ENCODE assay signal across 30 cellular contexts in genomic region chr11:91966368-91966767, GRCh38.
"Had no signal": no experiment of that assay in that cellular context is flagged by ENCODE, and none has a peak within 500 bp of the region (broad histone marks: within the 10 kb centered on the region; RNA-seq: fewer than 3 reads in every experiment).

No MANE protein-coding gene starts in this region.

- H3K4me3 Mint-ChIP-seq: activated CD4-positive, alpha-beta memory T cell treated with anti-CD3 and anti-CD28 coated beads for 36 hours; activated CD4-positive, alpha-beta T cell treated with anti-CD3 and anti-CD28 coated beads for 36 hours; activated CD4-positive, alpha-beta T cell treated with anti-CD3 and anti-CD28 coated beads, Interleukin-2, amount 10 ng/mL, durations not matched to agents 24 days and 14 days; activated CD8-positive, alpha-beta memory T cell treated with anti-CD3 and anti-CD28 coated beads, Interleukin-2, amount 10 ng/mL, durations not matched to agents 7 days and 5 days; activated CD8-positive, alpha-beta T cell treated with anti-CD3 and anti-CD28 coated beads, Interleukin-2, amount 10 ng/mL, durations not matched to agents 7 days and 5 days; activated naive CD4-positive, alpha-beta T cell treated with anti-CD3 and anti-CD28 coated beads for 36 hours; activated naive CD4-positive, alpha-beta T cell treated with anti-CD3 and anti-CD28 coated beads, Interleukin-2, amount 50 U/mL, for 24 hours; activated naive CD8-positive, alpha-beta T cell treated with anti-CD3 and anti-CD28 coated beads for 36 hours; activated naive CD8-positive, alpha-beta T cell treated with anti-CD3 and anti-CD28 coated beads, Interleukin-2, amount 50 U/mL, for 24 hours; activated T-helper 1 cell treated with anti-CD3 and anti-CD28 coated beads, Interleukin-12 subunit alpha, Interleukin-12 subunit beta, Interleukin-2, Interleukin-4 antibody, amounts not matched to agents 30 ng/mL and 10 ng/mL and 1 ng/mL, durations not matched to agents 14 hours and 24 hours and 36 hours; brain had no signal

- H3K4me3 ChIP-seq: ascending aorta, breast epithelium, cardiac muscle cell, colonic mucosa, esophagus squamous epithelium had no signal

- H3K4me1 Mint-ChIP-seq: activated CD4-positive, alpha-beta T cell treated with anti-CD3 and anti-CD28 coated beads for 36 hours; activated CD4-positive, alpha-beta T cell treated with anti-CD3 and anti-CD28 coated beads, Interleukin-2, amount 10 ng/mL, durations not matched to agents 24 days and 14 days; activated CD8-positive, alpha-beta memory T cell treated with anti-CD3 and anti-CD28 coated beads, Interleukin-2, amount 10 ng/mL, durations not matched to agents 7 days and 5 days; activated naive CD4-positive, alpha-beta T cell treated with anti-CD3 and anti-CD28 coated beads, Interleukin-2, amount 50 U/mL, for 24 hours; activated naive CD8-positive, alpha-beta T cell treated with anti-CD3 and anti-CD28 coated beads for 36 hours; activated naive CD8-positive, alpha-beta T cell treated with anti-CD3 and anti-CD28 coated beads, Interleukin-2, amount 50 U/mL, for 24 hours; brain had no signal

- ATAC-seq: activated CD4-positive, alpha-beta T cell treated with anti-CD3 and anti-CD28 coated beads for 36 hours; activated CD8-positive, alpha-beta memory T cell treated with anti-CD3 and anti-CD28 coated beads, Interleukin-2, amount 10 ng/mL, durations not matched to agents 7 days and 5 days; activated CD8-positive, alpha-beta T cell treated with anti-CD3 and anti-CD28 coated beads, Interleukin-2, amount 10 ng/mL, durations not matched to agents 7 days and 5 days; activated naive CD8-positive, alpha-beta T cell treated with anti-CD3 and anti-CD28 coated beads, Interleukin-2, amount 50 U/mL, for 24 hours had no signal

- H3K9me3 Mint-ChIP-seq: activated naive CD8-positive, alpha-beta T cell treated with anti-CD3 and anti-CD28 coated beads, Interleukin-2, amount 50 U/mL, for 24 hours had no signal

- H3K4me1 ChIP-seq: breast epithelium, colonic mucosa, esophagus squamous epithelium had no signal

- DNase-seq: activated CD4-positive, alpha-beta memory T cell treated with anti-CD3 and anti-CD28 coated beads for 36 hours; activated CD4-positive, alpha-beta T cell treated with anti-CD3 and anti-CD28 coated beads for 36 hours; activated CD4-positive, alpha-beta T cell treated with anti-CD3 and anti-CD28 coated beads, Interleukin-2, amount 10 ng/mL, durations not matched to agents 24 days and 14 days; activated CD4-positive, CD25-positive, alpha-beta regulatory T cell; activated CD4-positive, CD25-positive, alpha-beta regulatory T cell treated with anti-CD3 and anti-CD28 coated beads, Interleukin-2, amount 50 U/mL, for 72 hours; activated CD8-positive, alpha-beta memory T cell treated with anti-CD3 and anti-CD28 coated beads, Interleukin-2, amount 10 ng/mL, durations not matched to agents 7 days and 5 days; activated CD8-positive, alpha-beta memory T cell treated with anti-CD3 and anti-CD28 coated beads, Interleukin-2, amount 50 U/mL, for 4 hours; activated CD8-positive, alpha-beta T cell treated with anti-CD3 and anti-CD28 coated beads, Interleukin-2, amount 10 ng/mL, durations not matched to agents 7 days and 5 days; activated effector memory CD4-positive, alpha-beta T cell treated with anti-CD3 and anti-CD28 coated beads, Interleukin-2, amount 50 U/mL, for 16 hours; activated naive CD4-positive, alpha-beta T cell treated with anti-CD3 and anti-CD28 coated beads for 36 hours; activated naive CD8-positive, alpha-beta T cell treated with anti-CD3 and anti-CD28 coated beads for 36 hours; activated naive CD8-positive, alpha-beta T cell treated with anti-CD3 and anti-CD28 coated beads, Interleukin-2, amount 50 U/mL, for 24 hours; activated T-cell treated with anti-CD3 and anti-CD28 coated beads, Interleukin-2, amount 50 U/mL, for 1 hour; activated T-cell treated with anti-CD3 and anti-CD28 coated beads, Interleukin-2, amount 50 U/mL, for 48 hours; central memory CD4-positive, alpha-beta T cell; cerebellar nuclear complex; colonic mucosa; effector CD8-positive, alpha-beta T cell; esophagus squamous epithelium; foreskin fibroblast; head of caudate nucleus; T-helper 2 cell had no signal

- H3K27ac Mint-ChIP-seq: activated CD4-positive, alpha-beta memory T cell treated with anti-CD3 and anti-CD28 coated beads for 36 hours; activated CD4-positive, alpha-beta T cell treated with anti-CD3 and anti-CD28 coated beads for 36 hours; activated CD4-positive, alpha-beta T cell treated with anti-CD3 and anti-CD28 coated beads, Interleukin-2, amount 10 ng/mL, durations not matched to agents 24 days and 14 days; activated CD8-positive, alpha-beta memory T cell treated with anti-CD3 and anti-CD28 coated beads, Interleukin-2, amount 10 ng/mL, durations not matched to agents 7 days and 5 days; activated CD8-positive, alpha-beta T cell treated with anti-CD3 and anti-CD28 coated beads, Interleukin-2, amount 10 ng/mL, durations not matched to agents 7 days and 5 days; activated naive CD4-positive, alpha-beta T cell treated with anti-CD3 and anti-CD28 coated beads for 36 hours; activated naive CD4-positive, alpha-beta T cell treated with anti-CD3 and anti-CD28 coated beads, Interleukin-2, amount 50 U/mL, for 24 hours; activated naive CD8-positive, alpha-beta T cell treated with anti-CD3 and anti-CD28 coated beads for 36 hours; activated naive CD8-positive, alpha-beta T cell treated with anti-CD3 and anti-CD28 coated beads, Interleukin-2, amount 50 U/mL, for 24 hours; activated T-helper 1 cell treated with anti-CD3 and anti-CD28 coated beads, Interleukin-12 subunit alpha, Interleukin-12 subunit beta, Interleukin-2, Interleukin-4 antibody, amounts not matched to agents 30 ng/mL and 10 ng/mL and 1 ng/mL, durations not matched to agents 14 hours and 24 hours and 36 hours; activated T-helper 2 cell treated with anti-CD3 and anti-CD28 coated beads, Interferon-gamma antibody, Interleukin-2, Interleukin-4, amounts not matched to agents 10 μg/mL and 5 μg/mL and 100 μg/mL, durations not matched to agents 14 hours and 24 hours and 36 hours; brain had no signal

- H3K27ac ChIP-seq: ascending aorta, breast epithelium, cardiac muscle cell, colonic mucosa, epithelial cell of prostate, esophagus squamous epithelium had no signal

- H3K9me3 ChIP-seq: colonic mucosa, esophagus squamous epithelium had no signal

- H3K27me3 ChIP-seq: ascending aorta, breast epithelium, cardiac muscle cell, colonic mucosa, esophagus squamous epithelium had no signal

- H3K36me3 ChIP-seq: ascending aorta, breast epithelium, cardiac muscle cell, colonic mucosa, esophagus squamous epithelium had no signal

- H3K27me3 Mint-ChIP-seq: activated CD4-positive, alpha-beta memory T cell treated with anti-CD3 and anti-CD28 coated beads for 36 hours; activated CD4-positive, alpha-beta T cell treated with anti-CD3 and anti-CD28 coated beads for 36 hours; activated CD4-positive, alpha-beta T cell treated with anti-CD3 and anti-CD28 coated beads, Interleukin-2, amount 10 ng/mL, durations not matched to agents 24 days and 14 days; activated CD8-positive, alpha-beta memory T cell treated with anti-CD3 and anti-CD28 coated beads, Interleukin-2, amount 10 ng/mL, durations not matched to agents 7 days and 5 days; activated naive CD4-positive, alpha-beta T cell treated with anti-CD3 and anti-CD28 coated beads, Interleukin-2, amount 50 U/mL, for 24 hours; activated naive CD8-positive, alpha-beta T cell treated with anti-CD3 and anti-CD28 coated beads for 36 hours; activated naive CD8-positive, alpha-beta T cell treated with anti-CD3 and anti-CD28 coated beads, Interleukin-2, amount 50 U/mL, for 24 hours; brain had no signal

- H3K36me3 Mint-ChIP-seq: activated CD4-positive, alpha-beta memory T cell treated with anti-CD3 and anti-CD28 coated beads for 36 hours; activated CD8-positive, alpha-beta memory T cell treated with anti-CD3 and anti-CD28 coated beads, Interleukin-2, amount 10 ng/mL, durations not matched to agents 7 days and 5 days; activated naive CD4-positive, alpha-beta T cell treated with anti-CD3 and anti-CD28 coated beads, Interleukin-2, amount 50 U/mL, for 24 hours; activated naive CD8-positive, alpha-beta T cell treated with anti-CD3 and anti-CD28 coated beads for 36 hours; brain had no signal
